Comparison of ENCODE assay signal across 21 cellular contexts in genomic region chr12:78793982-78794381, GRCh38.
"Had no signal": no experiment of that assay in that cellular context is flagged by ENCODE, and none has a peak within 500 bp of the region (broad histone marks: within the 10 kb centered on the region; RNA-seq: fewer than 3 reads in every experiment).

No MANE protein-coding gene starts in this region.

- H3K27me3 ChIP-seq: MG63, SJSA1 had no signal

- H3K4me1 ChIP-seq: SJSA1 had no signal

- H3K36me3 ChIP-seq: MG63, SJSA1 had no signal

- H3K4me3 ChIP-seq: MG63, SJSA1, SK-N-MC had no signal

- DNase-seq: Karpas-422, KG1, MG63, NCI-H1092, NCI-H1105 treated with DMSO at 0.1 percent for 48 hours, NCI-H1417 treated with DMSO at 0.1 percent for 48 hours, NCI-H146, NCI-H1694 treated with DMSO at 0.1 percent for 48 hours, NCI-H1930, NCI-H2081, NCI-H2107, NCI-H2227 treated with DMSO at 0.1 percent for 48 hours, NCI-H524, NCI-H526 treated with DMSO at 0.1 percent for 48 hours, NCI-H748 treated with DMSO at 0.1 percent for 48 hours, Right ventricle myocardium superior, RPMI8226, SIG-M5 had no signal

- H3K9me3 ChIP-seq: SJSA1 had no signal

- H3K27ac ChIP-seq: SJSA1, SK-N-MC had no signal

- FAIRE-seq: RCC 7860 had no signal
